ENCODE assay signal across 1 cellular context in genomic region chr6:37595859-37596258, GRCh38.
TF ChIP-seq lines count a peak whose summit lies in the region.

No MANE protein-coding gene starts in this region.

TF ChIP-seq in GM12878, 131 proteins besides CTCF, POLR2A, EP300 and RAD21:
- TF ChIP-seq, protein P1, sequence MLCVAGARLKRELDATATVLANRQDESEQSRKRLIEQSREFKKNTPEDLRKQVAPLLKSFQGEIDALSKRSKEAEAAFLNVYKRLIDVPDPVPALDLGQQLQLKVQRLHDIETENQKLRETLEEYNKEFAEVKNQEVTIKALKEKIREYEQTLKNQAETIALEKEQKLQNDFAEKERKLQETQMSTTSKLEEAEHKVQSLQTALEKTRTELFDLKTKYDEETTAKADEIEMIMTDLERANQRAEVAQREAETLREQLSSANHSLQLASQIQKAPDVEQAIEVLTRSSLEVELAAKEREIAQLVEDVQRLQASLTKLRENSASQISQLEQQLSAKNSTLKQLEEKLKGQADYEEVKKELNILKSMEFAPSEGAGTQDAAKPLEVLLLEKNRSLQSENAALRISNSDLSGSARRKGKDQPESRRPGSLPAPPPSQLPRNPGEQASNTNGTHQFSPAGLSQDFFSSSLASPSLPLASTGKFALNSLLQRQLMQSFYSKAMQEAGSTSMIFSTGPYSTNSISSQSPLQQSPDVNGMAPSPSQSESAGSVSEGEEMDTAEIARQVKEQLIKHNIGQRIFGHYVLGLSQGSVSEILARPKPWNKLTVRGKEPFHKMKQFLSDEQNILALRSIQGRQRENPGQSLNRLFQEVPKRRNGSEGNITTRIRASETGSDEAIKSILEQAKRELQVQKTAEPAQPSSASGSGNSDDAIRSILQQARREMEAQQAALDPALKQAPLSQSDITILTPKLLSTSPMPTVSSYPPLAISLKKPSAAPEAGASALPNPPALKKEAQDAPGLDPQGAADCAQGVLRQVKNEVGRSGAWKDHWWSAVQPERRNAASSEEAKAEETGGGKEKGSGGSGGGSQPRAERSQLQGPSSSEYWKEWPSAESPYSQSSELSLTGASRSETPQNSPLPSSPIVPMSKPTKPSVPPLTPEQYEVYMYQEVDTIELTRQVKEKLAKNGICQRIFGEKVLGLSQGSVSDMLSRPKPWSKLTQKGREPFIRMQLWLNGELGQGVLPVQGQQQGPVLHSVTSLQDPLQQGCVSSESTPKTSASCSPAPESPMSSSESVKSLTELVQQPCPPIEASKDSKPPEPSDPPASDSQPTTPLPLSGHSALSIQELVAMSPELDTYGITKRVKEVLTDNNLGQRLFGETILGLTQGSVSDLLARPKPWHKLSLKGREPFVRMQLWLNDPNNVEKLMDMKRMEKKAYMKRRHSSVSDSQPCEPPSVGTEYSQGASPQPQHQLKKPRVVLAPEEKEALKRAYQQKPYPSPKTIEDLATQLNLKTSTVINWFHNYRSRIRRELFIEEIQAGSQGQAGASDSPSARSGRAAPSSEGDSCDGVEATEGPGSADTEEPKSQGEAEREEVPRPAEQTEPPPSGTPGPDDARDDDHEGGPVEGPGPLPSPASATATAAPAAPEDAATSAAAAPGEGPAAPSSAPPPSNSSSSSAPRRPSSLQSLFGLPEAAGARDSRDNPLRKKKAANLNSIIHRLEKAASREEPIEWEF (IDR thresholded peaks at IDR 0.05; ENCODE audit: insufficient replicate concordance, low read depth, low read length) = no peak
- TF ChIP-seq, protein P2, sequence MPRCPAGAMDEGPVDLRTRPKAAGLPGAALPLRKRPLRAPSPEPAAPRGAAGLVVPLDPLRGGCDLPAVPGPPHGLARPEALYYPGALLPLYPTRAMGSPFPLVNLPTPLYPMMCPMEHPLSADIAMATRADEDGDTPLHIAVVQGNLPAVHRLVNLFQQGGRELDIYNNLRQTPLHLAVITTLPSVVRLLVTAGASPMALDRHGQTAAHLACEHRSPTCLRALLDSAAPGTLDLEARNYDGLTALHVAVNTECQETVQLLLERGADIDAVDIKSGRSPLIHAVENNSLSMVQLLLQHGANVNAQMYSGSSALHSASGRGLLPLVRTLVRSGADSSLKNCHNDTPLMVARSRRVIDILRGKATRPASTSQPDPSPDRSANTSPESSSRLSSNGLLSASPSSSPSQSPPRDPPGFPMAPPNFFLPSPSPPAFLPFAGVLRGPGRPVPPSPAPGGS (IDR thresholded peaks at IDR 0.05; ENCODE audit: borderline replicate concordance, insufficient read depth, low read depth, low read length, poor library complexity, severe bottlenecking) = no peak
- TF ChIP-seq NR2F1 (conservative IDR thresholded peaks at IDR 0.05) (0 out of 2 replicates have a peak, but pooled peaks have one; percentile 39), NFYA (IDR thresholded peaks at IDR 0.05; ENCODE audit: borderline replicate concordance, low read depth, low read length) (no peak)
